9 cellular contexts compared by ENCODE assay signal in the genomic region with DNA sequence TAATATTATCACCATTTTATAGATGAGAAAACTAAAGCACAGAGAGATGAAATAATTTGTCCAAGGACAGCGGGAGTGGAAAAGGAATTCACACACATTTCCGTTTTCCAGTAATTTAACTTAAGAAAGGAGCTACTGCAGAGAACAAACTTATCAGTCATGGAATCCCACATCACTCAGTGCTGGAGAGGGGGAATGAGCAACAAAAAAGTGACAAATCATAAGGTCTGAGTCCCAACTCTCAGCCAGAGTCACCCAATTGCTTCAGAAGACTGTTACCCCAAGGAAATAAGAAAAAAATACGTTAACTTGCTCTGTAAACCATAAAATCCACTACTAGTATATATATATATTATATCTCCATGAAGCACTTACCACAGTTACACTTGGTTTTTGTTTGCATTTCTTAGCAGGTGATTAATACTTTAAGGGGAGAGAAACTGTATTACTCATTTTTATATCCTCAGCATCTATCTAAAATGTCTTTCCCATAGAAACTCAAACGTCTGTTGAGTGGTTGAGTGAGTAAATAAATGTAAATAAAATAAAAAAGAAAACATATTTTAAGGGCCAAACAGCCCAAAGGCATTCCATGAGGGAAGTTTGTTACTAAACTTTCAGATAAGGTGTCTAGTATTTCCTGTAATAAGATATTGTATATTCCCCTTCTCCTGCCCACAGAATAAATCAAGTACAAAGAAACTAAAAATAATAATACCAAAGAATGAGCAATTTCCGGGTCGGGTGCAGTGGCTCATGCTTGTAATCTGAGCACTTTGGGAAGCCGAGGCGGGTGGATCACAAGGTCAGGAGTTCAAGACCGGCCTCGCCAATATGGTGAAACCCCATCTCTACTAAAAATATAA.
DNase-seq lines count a peak whose midpoint lies in the region; ATAC-seq, FAIRE-seq and TF ChIP-seq lines count a peak whose summit lies in the region.
"Had no signal": no experiment of that assay in that cellular context is flagged by ENCODE, and none has a peak within 500 bp of the region (broad histone marks: within the 10 kb centered on the region; RNA-seq: fewer than 3 reads in every experiment).

No MANE protein-coding gene starts in this region.

- POLR2A ChIA-PET in GM12878 (lab: Charles Lee) = interaction anchor here (1.0 kb wide), 1 partner anchor 30 kb away, joined by 5 read pairs; no protein-coding TSS in a partner anchor

- DNase-seq in Calu3 = peak; percentile 25
- peak; percentile 33 for DNase-seq in RCC 7860 (ENCODE audit: low spot score)
- no peak for DNase-seq in GM12878 (ENCODE audit: low read depth, low spot score)
- DNase-seq in pulmonary artery endothelial cell (ENCODE audit: low read depth, low spot score) = peak; percentile 70
- DNase-seq in ureter (ENCODE audit: low spot score) = no peak
- no peak for DNase-seq in NCI-H1436 (lab: John Stamatoyannopoulos, UW)
- no peak for DNase-seq in caudate nucleus (lab: John Stamatoyannopoulos, UW)
- DNase-seq: SHP77 had no signal

- H3K36me3 ChIP-seq in GM12878 (ENCODE audit: control insufficient read depth in 2 of 2, insufficient read depth in 2 of 2, low read length in 1 of 2) = peaks cover 3 to 7% of the 10 kb centered on the region in 2 experiments; a peak in 3 of 4 replicates

- peaks cover 5% of the 10 kb centered on the region for H3K36me3 Mint-ChIP-seq in Calu3 (ENCODE audit: insufficient read depth, unreplicated experiment)

- H3K27ac ChIP-seq in GM12878 (ENCODE audit: control insufficient read depth, insufficient read depth) (peak overlapping the region; percentile 58; the same call in 1 of the 2 replicates), caudate nucleus (ENCODE audit: low read depth, low read length) (no peak overlapping the region)

- no peaks in the 10 kb centered on the region for H3K27me3 ChIP-seq in GM12878 (replicated peaks in 1 of 2; ENCODE audit: control insufficient read depth in 2 of 2, insufficient read depth in 2 of 2, low read length in 1 of 2)

- SMC1A ChIA-PET in GM12878 (lab: Charles Lee; ENCODE audit: uncharacterized antibody, unreplicated experiment) = interaction anchor here (0.6 to 3.8 kb wide), 6 partner anchors 26 to 246 kb away, joined by 3 to 29 read pairs (median 4); no protein-coding TSS in a partner anchor

- H4K20me1 ChIP-seq in GM12878 (ENCODE audit: control insufficient read depth, insufficient read depth) = peaks cover 3% of the 10 kb centered on the region; the same call in 1 of the 2 replicates

- WGBS in GM12878 (ENCODE audit: insufficient coverage, insufficient replicate concordance, low lambda C conversion rate, missing lambda C conversion rate) = 29% methylated on average over 10 of the region's 10 CpGs

- peak overlapping the region; percentile 42; the same call in 1 of the 2 replicates for H3K4me3 ChIP-seq in GM12878

- FAIRE-seq in RCC 7860 (lab: Jason Lieb, UNC) (no peak), GM12878 (lab: Jason Lieb, UNC) (no peak)

- H3K9me3 Mint-ChIP-seq in Calu3 (ENCODE audit: low read depth, unreplicated experiment) = no peaks in the 10 kb centered on the region

- H3K27ac Mint-ChIP-seq in Calu3 (ENCODE audit: unreplicated experiment) = peak overlapping the region; percentile 17

- CTCF ChIA-PET in Calu3 (lab: Charles Lee) = interaction anchor here (0.7 kb wide), 1 partner anchor 482 kb away, joined by 4 read pairs; no protein-coding TSS in a partner anchor
- CTCF ChIA-PET in GM12878 (lab: Yijun Ruan, JAX) = interaction anchor here (1.2 to 1.4 kb wide), 2 partner anchors 20 to 36 kb away, joined by 3 read pairs; no protein-coding TSS in a partner anchor

- BruUV-seq in Calu3 (replicated peaks; lab: Mats Ljungman, UMichigan) = no TSS peak
- BruUV-seq in GM12878 (replicated peaks; lab: Mats Ljungman, UMichigan) = no TSS peak

- ATAC-seq in GM12878 = no peak
- ATAC-seq in HG03520 (IDR thresholded peaks at IDR 0.05; ENCODE audit: unreplicated experiment) = no peak

- in situ Hi-C loops in GM12878 (cut with MboI) = no loop called here

- H3K4me2 ChIP-seq in GM12878 (ENCODE audit: control insufficient read depth, insufficient read depth) = peak overlapping the region; percentile 90

- H3K9ac ChIP-seq in GM12878 (ENCODE audit: control insufficient read depth, insufficient read depth, low read length) = no peak overlapping the region

- TF ChIP-seq RAD21 in GM12878 (IDR thresholded peaks at IDR 0.05; ENCODE audit: insufficient read depth, low read depth, low read length) = no peak

- H3K4me1 ChIP-seq in GM12878 (ENCODE audit: control insufficient read depth, insufficient read depth, low read length) = peaks cover 48% of the 10 kb centered on the region

- H3K9me3 ChIP-seq in GM12878 (replicated peaks; ENCODE audit: control insufficient read depth, insufficient read depth, low read length) = no peaks in the 10 kb centered on the region; the same call in 1 of the 3 replicates

- RAD21 ChIA-PET in GM12878 (lab: Charles Lee; ENCODE audit: unreplicated experiment) = interaction anchor here (0.6 to 1.1 kb wide), 2 partner anchors 14 to 26 kb away, joined by 3 read pairs; no protein-coding TSS in a partner anchor

- peaks cover 13% of the 10 kb centered on the region for H3K79me2 ChIP-seq in GM12878 (ENCODE audit: control insufficient read depth, insufficient read depth, low read length)

- peaks cover 50% of the 10 kb centered on the region for H3K4me1 Mint-ChIP-seq in Calu3 (ENCODE audit: low read depth, unreplicated experiment)

- intact Hi-C loops in Calu3 (cut with micrococcal nuclease; ENCODE audit: unreplicated experiment) = no loop called here
- intact Hi-C loops in GM12878 (cut with micrococcal nuclease; ENCODE audit: unreplicated experiment) = loop anchor here (10.0 kb wide), 1 partner anchor 330 kb away; no protein-coding TSS in a partner anchor

- no peak overlapping the region for H2AFZ ChIP-seq in GM12878 (ENCODE audit: control insufficient read depth, low read depth, low read length)

- TF ChIP-seq EP300 in GM12878 (IDR thresholded peaks at IDR 0.05; ENCODE audit: borderline replicate concordance in 1 of 2, control insufficient read depth in 1 of 2, low read depth in 2 of 2, low read length in 2 of 2) = no peak

- H3K27me3 Mint-ChIP-seq in Calu3 (ENCODE audit: unreplicated experiment) = no peaks in the 10 kb centered on the region

- H3K4me3 Mint-ChIP-seq in Calu3 (ENCODE audit: low read depth, unreplicated experiment) = no peak overlapping the region

- TF ChIP-seq CTCF in Calu3 (IDR thresholded peaks at IDR 0.05; ENCODE audit: unreplicated experiment) (no peak), GM12878 (IDR thresholded peaks at IDR 0.05 in 2 of 3, conservative IDR thresholded peaks at IDR 0.05 in 1 of 3; ENCODE audit: control insufficient read depth in 2 of 3, extremely low read depth in 1 of 3, insufficient read depth in 1 of 3, low read depth in 3 of 3, low read length in 3 of 3) (no peak)

- no peak for TF ChIP-seq POLR2A in GM12878 (IDR thresholded peaks at IDR 0.05; ENCODE audit: low read depth, low read length)

TF ChIP-seq in GM12878, 131 proteins besides CTCF, POLR2A, EP300 and RAD21 (continues in another document):
- no peak for TF ChIP-seq NFXL1 (IDR thresholded peaks at IDR 0.05; ENCODE audit: borderline replicate concordance)
- TF ChIP-seq, protein P1, sequence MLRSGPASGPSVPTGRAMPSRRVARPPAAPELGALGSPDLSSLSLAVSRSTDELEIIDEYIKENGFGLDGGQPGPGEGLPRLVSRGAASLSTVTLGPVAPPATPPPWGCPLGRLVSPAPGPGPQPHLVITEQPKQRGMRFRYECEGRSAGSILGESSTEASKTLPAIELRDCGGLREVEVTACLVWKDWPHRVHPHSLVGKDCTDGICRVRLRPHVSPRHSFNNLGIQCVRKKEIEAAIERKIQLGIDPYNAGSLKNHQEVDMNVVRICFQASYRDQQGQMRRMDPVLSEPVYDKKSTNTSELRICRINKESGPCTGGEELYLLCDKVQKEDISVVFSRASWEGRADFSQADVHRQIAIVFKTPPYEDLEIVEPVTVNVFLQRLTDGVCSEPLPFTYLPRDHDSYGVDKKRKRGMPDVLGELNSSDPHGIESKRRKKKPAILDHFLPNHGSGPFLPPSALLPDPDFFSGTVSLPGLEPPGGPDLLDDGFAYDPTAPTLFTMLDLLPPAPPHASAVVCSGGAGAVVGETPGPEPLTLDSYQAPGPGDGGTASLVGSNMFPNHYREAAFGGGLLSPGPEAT (IDR thresholded peaks at IDR 0.05; ENCODE audit: low read depth) = no peak
- no peak for TF ChIP-seq PKNOX1 (IDR thresholded peaks at IDR 0.05)
- TF ChIP-seq, protein P2, sequence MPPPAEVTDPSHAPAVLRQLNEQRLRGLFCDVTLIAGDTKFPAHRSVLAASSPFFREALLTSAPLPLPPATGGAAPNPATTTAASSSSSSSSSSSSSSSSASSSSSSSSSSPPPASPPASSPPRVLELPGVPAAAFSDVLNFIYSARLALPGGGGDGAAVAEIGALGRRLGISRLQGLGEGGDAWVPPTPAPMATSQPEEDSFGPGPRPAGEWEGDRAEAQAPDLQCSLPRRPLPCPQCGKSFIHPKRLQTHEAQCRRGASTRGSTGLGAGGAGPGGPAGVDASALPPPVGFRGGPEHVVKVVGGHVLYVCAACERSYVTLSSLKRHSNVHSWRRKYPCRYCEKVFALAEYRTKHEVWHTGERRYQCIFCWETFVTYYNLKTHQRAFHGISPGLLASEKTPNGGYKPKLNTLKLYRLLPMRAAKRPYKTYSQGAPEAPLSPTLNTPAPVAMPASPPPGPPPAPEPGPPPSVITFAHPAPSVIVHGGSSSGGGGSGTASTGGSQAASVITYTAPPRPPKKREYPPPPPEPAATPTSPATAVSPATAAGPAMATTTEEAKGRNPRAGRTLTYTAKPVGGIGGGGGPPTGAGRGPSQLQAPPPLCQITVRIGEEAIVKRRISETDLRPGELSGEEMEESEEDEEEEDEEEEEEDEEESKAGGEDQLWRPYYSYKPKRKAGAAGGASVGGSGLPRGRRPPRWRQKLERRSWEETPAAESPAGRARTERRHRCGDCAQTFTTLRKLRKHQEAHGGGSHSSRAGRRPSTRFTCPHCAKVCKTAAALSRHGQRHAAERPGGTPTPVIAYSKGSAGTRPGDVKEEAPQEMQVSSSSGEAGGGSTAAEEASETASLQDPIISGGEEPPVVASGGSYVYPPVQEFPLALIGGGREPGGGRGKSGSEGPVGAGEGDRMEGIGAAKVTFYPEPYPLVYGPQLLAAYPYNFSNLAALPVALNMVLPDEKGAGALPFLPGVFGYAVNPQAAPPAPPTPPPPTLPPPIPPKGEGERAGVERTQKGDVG (CRISPR knock-in tag; IDR thresholded peaks at IDR 0.05) = no peak
- no peak for TF ChIP-seq MXI1 (IDR thresholded peaks at IDR 0.05; ENCODE audit: low read depth, low read length)
- no peak for TF ChIP-seq POLR2AphosphoS2 (IDR thresholded peaks at IDR 0.05; ENCODE audit: low read depth, low read length)

Comparison
In these comparisons a context has a peak if more than half of its experiments do, and no peak if none do; other contexts are left out.
1. DNase-seq: peak in Calu3 (single experiment), RCC 7860 (single experiment) and pulmonary artery endothelial cell (single experiment); none in GM12878 (single experiment), ureter (single experiment), NCI-H1436 (single experiment) and caudate nucleus (0 of 61).